ENCODE assay signal across 20 cellular contexts in genomic region chr16:51433597-51433996, GRCh38.
"Had no signal": no experiment of that assay in that cellular context is flagged by ENCODE, and none has a peak within 500 bp of the region (broad histone marks: within the 10 kb centered on the region; RNA-seq: fewer than 3 reads in every experiment).

No MANE protein-coding gene starts in this region.

- H3K4me1 Mint-ChIP-seq: activated CD4-positive, alpha-beta memory T cell treated with anti-CD3 and anti-CD28 coated beads, Interleukin-2, amount 10 ng/mL, durations not matched to agents 7 days and 5 days; activated naive CD8-positive, alpha-beta T cell treated with anti-CD3 and anti-CD28 coated beads, Interleukin-2, amount 10 ng/mL, durations not matched to agents 7 days and 5 days; activated T-helper 17 cell treated with anti-CD3 and anti-CD28 coated beads, Interleukin-2, amount 50 U/mL, for 72 hours; memory B cell; naive thymus-derived CD4-positive, alpha-beta T cell; stimulated activated naive B cell treated with anti-CD40 and anti-IgM and Interleukin-4, amounts not matched to agents 10 μg/mL and 1 μg/mL and 100 μg/mL, for 72 hours had no signal

- H3K9me3 ChIP-seq: gastrocnemius medialis, sigmoid colon, tibial artery, uterus had no signal

- H3K27me3 ChIP-seq: tibial artery, uterus had no signal

- DNase-seq: activated CD4-positive, alpha-beta memory T cell treated with anti-CD3 and anti-CD28 coated beads, Interleukin-2, amount 10 ng/mL, durations not matched to agents 7 days and 5 days; activated CD4-positive, alpha-beta T cell treated with anti-CD3 and anti-CD28 coated beads for 48 hours; activated CD4-positive, CD25-positive, alpha-beta regulatory T cell; activated naive CD4-positive, alpha-beta T cell treated with Interleukin-2 at 50 U/mL for 16 hours; activated naive CD8-positive, alpha-beta T cell treated with anti-CD3 and anti-CD28 coated beads, Interleukin-2, amount 10 ng/mL, durations not matched to agents 7 days and 5 days; activated T-cell treated with anti-CD3 and anti-CD28 coated beads, Interleukin-2, amount 50 U/mL, for 1 hour; cortex of kidney; gastrocnemius medialis; heart right ventricle; left ventricle myocardium superior; naive thymus-derived CD4-positive, alpha-beta T cell; sigmoid colon; stimulated activated CD4-positive, alpha-beta T cell treated with anti-CD3 and anti-CD28 coated beads, Interleukin-4, amount 100 ng/mL, for 4 hours; stimulated activated naive B cell treated with anti-CD40 and anti-IgM and Interleukin-4, amounts not matched to agents 10 μg/mL and 1 μg/mL and 100 μg/mL, for 72 hours; T-helper 1 cell; T-helper 9 cell; tibial artery; uterus had no signal

- H3K27ac ChIP-seq: gastrocnemius medialis, heart right ventricle, sigmoid colon, tibial artery, uterus had no signal

- H3K27me3 Mint-ChIP-seq: activated CD4-positive, alpha-beta memory T cell treated with anti-CD3 and anti-CD28 coated beads, Interleukin-2, amount 10 ng/mL, durations not matched to agents 7 days and 5 days; activated naive CD8-positive, alpha-beta T cell treated with anti-CD3 and anti-CD28 coated beads, Interleukin-2, amount 10 ng/mL, durations not matched to agents 7 days and 5 days; activated T-helper 17 cell treated with anti-CD3 and anti-CD28 coated beads, Interleukin-2, amount 50 U/mL, for 72 hours; memory B cell had no signal

- H3K27ac Mint-ChIP-seq: activated CD4-positive, alpha-beta memory T cell treated with anti-CD3 and anti-CD28 coated beads, Interleukin-2, amount 10 ng/mL, durations not matched to agents 7 days and 5 days; activated naive CD8-positive, alpha-beta T cell treated with anti-CD3 and anti-CD28 coated beads, Interleukin-2, amount 10 ng/mL, durations not matched to agents 7 days and 5 days; activated T-helper 17 cell treated with anti-CD3 and anti-CD28 coated beads, Interleukin-2, amount 50 U/mL, for 72 hours; memory B cell; naive thymus-derived CD4-positive, alpha-beta T cell; stimulated activated naive B cell treated with anti-CD40 and anti-IgM and Interleukin-4, amounts not matched to agents 10 μg/mL and 1 μg/mL and 100 μg/mL, for 72 hours had no signal

- H3K36me3 Mint-ChIP-seq: activated naive CD8-positive, alpha-beta T cell treated with anti-CD3 and anti-CD28 coated beads, Interleukin-2, amount 10 ng/mL, durations not matched to agents 7 days and 5 days; memory B cell; stimulated activated naive B cell treated with anti-CD40 and anti-IgM and Interleukin-4, amounts not matched to agents 10 μg/mL and 1 μg/mL and 100 μg/mL, for 72 hours had no signal

- H3K4me1 ChIP-seq: gastrocnemius medialis, heart right ventricle, sigmoid colon, tibial artery, uterus had no signal

- H3K36me3 ChIP-seq: gastrocnemius medialis, heart right ventricle, sigmoid colon, tibial artery, uterus had no signal

- ATAC-seq: activated T-helper 17 cell treated with anti-CD3 and anti-CD28 coated beads, Interleukin-2, amount 50 U/mL, for 72 hours; gastrocnemius medialis; heart right ventricle; left ventricle myocardium superior; naive thymus-derived CD4-positive, alpha-beta T cell; stimulated activated naive B cell treated with anti-CD40 and anti-IgM and Interleukin-4, amounts not matched to agents 10 μg/mL and 1 μg/mL and 100 μg/mL, for 72 hours had no signal

- H3K4me3 Mint-ChIP-seq: activated CD4-positive, alpha-beta memory T cell treated with anti-CD3 and anti-CD28 coated beads, Interleukin-2, amount 10 ng/mL, durations not matched to agents 7 days and 5 days; activated naive CD8-positive, alpha-beta T cell treated with anti-CD3 and anti-CD28 coated beads, Interleukin-2, amount 10 ng/mL, durations not matched to agents 7 days and 5 days; activated T-helper 17 cell treated with anti-CD3 and anti-CD28 coated beads, Interleukin-2, amount 50 U/mL, for 72 hours; memory B cell; naive thymus-derived CD4-positive, alpha-beta T cell; stimulated activated naive B cell treated with anti-CD40 and anti-IgM and Interleukin-4, amounts not matched to agents 10 μg/mL and 1 μg/mL and 100 μg/mL, for 72 hours had no signal

- H3K4me3 ChIP-seq: gastrocnemius medialis, heart right ventricle, sigmoid colon, tibial artery, uterus had no signal
